ENCODE assay signal across 15 cellular contexts in the genomic region with DNA sequence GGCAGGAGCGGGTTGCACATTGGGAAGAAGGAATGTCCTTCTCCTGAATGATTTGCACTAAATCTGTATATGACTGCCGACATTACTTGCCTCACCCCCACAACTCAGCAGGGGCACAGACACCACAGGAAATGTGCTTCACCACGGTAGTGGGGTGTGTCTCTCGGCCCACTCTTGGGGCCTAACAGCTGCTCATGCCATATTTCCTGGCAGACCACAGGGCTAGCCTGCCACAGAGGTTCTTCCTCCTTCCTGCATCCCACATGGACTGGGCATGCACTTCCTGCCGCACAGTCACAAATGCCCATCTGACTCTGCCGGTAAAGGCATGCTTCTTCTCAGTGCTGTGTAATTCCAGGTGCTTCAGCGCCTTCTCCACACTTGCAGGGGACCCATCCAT. TPM values are rescaled to one million over a fixed set of nuclear protein-coding genes. Genes with fewer than 3 reads are reported as not detected.
DNase-seq lines count a peak whose midpoint lies in the region; ATAC-seq lines count a peak whose summit lies in the region.
"Had no signal": no experiment of that assay in that cellular context is flagged by ENCODE, and none has a peak within 500 bp of the region (broad histone marks: within the 10 kb centered on the region; RNA-seq: fewer than 3 reads in every experiment).

No MANE protein-coding gene starts in this region.

- peak in 2 of 3 experiments; percentile 33 to 48 for DNase-seq in NCI-H1417 (lab: John Stamatoyannopoulos, UW)
- DNase-seq in NCI-H1417 treated with DMSO at 0.1 percent for 48 hours (lab: John Stamatoyannopoulos, UW), result no peak
- DNase-seq in UCSD-AML1 (lab: John Stamatoyannopoulos, UW; ENCODE audit: unreplicated experiment), result peak; percentile 75
- peak; percentile 11 for DNase-seq in occipital lobe (lab: John Stamatoyannopoulos, UW)
- DNase-seq in activated CD4-positive, alpha-beta T cell treated with anti-CD3 and anti-CD28 coated beads, Interleukin-2, amount 50 U/mL, for 48 hours, result no peak
- DNase-seq in NCI-H748 treated with DMSO at 0.1 percent for 48 hours (lab: John Stamatoyannopoulos, UW), result no peak
- DNase-seq: 8988T; activated CD4-positive, CD25-positive, alpha-beta regulatory T cell; activated naive CD4-positive, alpha-beta T cell; NCI-H1694 treated with DMSO at 0.1 percent for 48 hours; NCI-H82; sigmoid colon; testis had no signal

- ATAC-seq in HG03354 (IDR thresholded peaks at IDR 0.05; ENCODE audit: poor library complexity, severe bottlenecking, unreplicated experiment) (peak; percentile 47), GM19395 (IDR thresholded peaks at IDR 0.05; ENCODE audit: unreplicated experiment) (no peak)

RNA-seq across cellular contexts. Expression of gene PAPOLG, which starts 10.3 kb away (rescaled TPM):
- total RNA-seq in occipital lobe, result 57.6 TPM

Comparison
In these comparisons a context has a peak if more than half of its experiments do, and no peak if none do; other contexts are left out.
1. DNase-seq: peak in NCI-H1417 (2 of 3), UCSD-AML1 (single experiment) and occipital lobe (single experiment); none in NCI-H1417 treated with DMSO at 0.1 percent for 48 hours (single experiment), activated CD4-positive, alpha-beta T cell treated with anti-CD3 and anti-CD28 coated beads, Interleukin-2, amount 50 U/mL, for 48 hours (0 of 2) and NCI-H748 treated with DMSO at 0.1 percent for 48 hours (single experiment).